In the genomic region with DNA sequence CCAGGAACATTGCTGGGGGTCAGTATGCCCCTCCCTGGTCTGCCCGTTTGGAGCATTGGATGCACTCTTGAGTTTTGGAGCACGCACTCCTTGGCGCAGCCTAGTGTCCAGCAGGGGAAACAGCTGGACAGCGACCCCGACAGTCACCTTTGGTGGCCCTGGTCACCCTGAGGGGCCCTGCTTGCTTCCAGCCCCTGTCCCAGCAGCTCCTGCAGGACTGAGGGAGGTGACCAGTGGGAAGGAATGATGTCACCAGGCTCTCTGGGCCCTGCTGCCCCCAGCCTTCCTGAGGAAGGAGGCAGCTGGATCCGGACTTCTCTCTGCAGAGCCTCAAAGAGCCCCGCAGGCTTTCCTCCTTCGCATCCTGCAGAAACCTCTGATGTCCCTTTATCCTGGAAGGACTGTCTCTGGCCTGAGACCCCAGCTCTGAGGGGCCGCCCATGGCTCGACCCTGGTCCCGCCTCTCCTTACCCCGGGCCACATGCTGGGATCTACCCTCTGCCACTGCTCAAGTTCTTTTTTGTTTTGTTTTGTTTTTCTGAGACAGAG, we compare ENCODE assay signal across 8 cellular contexts. TPM values are rescaled to one million over a fixed set of nuclear protein-coding genes. Genes with fewer than 3 reads are reported as not detected.
DNase-seq lines count a peak whose midpoint lies in the region; ATAC-seq, FAIRE-seq and TF ChIP-seq lines count a peak whose summit lies in the region.

No MANE protein-coding gene starts in this region.

- RAD21 ChIA-PET in GM12878 (lab: Charles Lee; ENCODE audit: unreplicated experiment), result interaction anchor here (1.1 to 1.5 kb wide), 3 partner anchors 24 to 42 kb away, joined by 3 to 4 read pairs (median 3); no protein-coding TSS in a partner anchor

- intact Hi-C loops in GM12878 (cut with micrococcal nuclease; ENCODE audit: unreplicated experiment), result no loop called here

- no peaks in the 10 kb centered on the region for H3K79me2 ChIP-seq in GM12878 (ENCODE audit: control insufficient read depth, insufficient read depth, low read length)

- H3K36me3 Mint-ChIP-seq in activated naive CD4-positive, alpha-beta T cell treated with anti-CD3 and anti-CD28 coated beads, Interleukin-2, amount 10 ng/mL, durations not matched to agents 7 days and 5 days, result peaks cover 5% of the 10 kb centered on the region
- H3K36me3 Mint-ChIP-seq in type B pancreatic cell, result no peaks in the 10 kb centered on the region

- H3K4me1 ChIP-seq in GM12878 (ENCODE audit: control insufficient read depth, insufficient read depth, low read length) (no peaks in the 10 kb centered on the region), liver (ENCODE audit: control insufficient read depth in 4 of 4, insufficient read depth in 4 of 4, low read length in 3 of 4) (peaks cover 0 to 10% (median 0%) of the 10 kb centered on the region in 4 donors)

- BruUV-seq in GM12878 (replicated peaks; lab: Mats Ljungman, UMichigan), result no TSS peak

- H3K27ac Mint-ChIP-seq in activated naive CD4-positive, alpha-beta T cell treated with anti-CD3 and anti-CD28 coated beads, Interleukin-2, amount 10 ng/mL, durations not matched to agents 7 days and 5 days, result peak overlapping the region; percentile 77
- no peak overlapping the region for H3K27ac Mint-ChIP-seq in type B pancreatic cell

- no peak overlapping the region for H3K4me3 ChIP-seq in GM12878
- H3K4me3 ChIP-seq in liver (ENCODE audit: low read depth in 1 of 3, low read length in 3 of 3), result no peak overlapping the region

- no peak overlapping the region for H3K4me3 Mint-ChIP-seq in activated naive CD4-positive, alpha-beta T cell treated with anti-CD3 and anti-CD28 coated beads, Interleukin-2, amount 10 ng/mL, durations not matched to agents 7 days and 5 days
- H3K4me3 Mint-ChIP-seq in type B pancreatic cell, result no peak overlapping the region

- H3K9me3 Mint-ChIP-seq in activated naive CD4-positive, alpha-beta T cell treated with anti-CD3 and anti-CD28 coated beads, Interleukin-2, amount 10 ng/mL, durations not matched to agents 7 days and 5 days, result no peaks in the 10 kb centered on the region
- no peaks in the 10 kb centered on the region for H3K9me3 Mint-ChIP-seq in type B pancreatic cell

- in situ Hi-C loops in GM12878 (cut with MboI), result no loop called here

- no peak for FAIRE-seq in GM12878 (lab: Jason Lieb, UNC)

- H3K36me3 ChIP-seq in GM12878 (ENCODE audit: control insufficient read depth in 2 of 2, insufficient read depth in 2 of 2, low read length in 1 of 2) (no peaks in the 10 kb centered on the region), liver (ENCODE audit: control insufficient read depth in 4 of 4, insufficient read depth in 3 of 4, low read depth in 1 of 4, low read length in 3 of 4) (no peaks in the 10 kb centered on the region)

- TF ChIP-seq POLR2A in GM12878 (IDR thresholded peaks at IDR 0.05; ENCODE audit: low read depth, low read length), result no peak

- H2AFZ ChIP-seq in GM12878 (ENCODE audit: control insufficient read depth, low read depth, low read length), result no peak overlapping the region

- TF ChIP-seq EP300 in GM12878 (IDR thresholded peaks at IDR 0.05; ENCODE audit: borderline replicate concordance in 1 of 2, control insufficient read depth in 1 of 2, low read depth in 2 of 2, low read length in 2 of 2), result no peak

- DNase-seq in activated naive CD4-positive, alpha-beta T cell treated with anti-CD3 and anti-CD28 coated beads, Interleukin-2, amount 10 ng/mL, durations not matched to agents 7 days and 5 days, result no peak
- DNase-seq in activated naive CD4-positive, alpha-beta T cell treated with anti-CD3 and anti-CD28 coated beads, Interleukin-2, amount 50 U/mL, for 16 hours, result no peak
- DNase-seq in GM12878 (ENCODE audit: low read depth, low spot score) (no peak), type B pancreatic cell (ENCODE audit: extremely low spot score, unreplicated experiment) (no peak), OCI-M2 (lab: John Stamatoyannopoulos, UW; ENCODE audit: unreplicated experiment) (no peak)

- peak; percentile 23 to 40 (median 38); a peak in 4 of 6 replicates for TF ChIP-seq CTCF in GM12878 (IDR thresholded peaks at IDR 0.05 in 2 of 3, conservative IDR thresholded peaks at IDR 0.05 in 1 of 3; ENCODE audit: control insufficient read depth in 2 of 3, extremely low read depth in 1 of 3, insufficient read depth in 1 of 3, low read depth in 3 of 3, low read length in 3 of 3)
- peak; percentile 15 for TF ChIP-seq CTCF in liver (IDR thresholded peaks at IDR 0.05; ENCODE audit: low read depth, low read length, missing input control)
- TF ChIP-seq CTCF in type B pancreatic cell (conservative IDR thresholded peaks at IDR 0.05), result peak; percentile 38

- CTCF ChIA-PET in activated naive CD4-positive, alpha-beta T cell treated with anti-CD3 and anti-CD28 coated beads, Interleukin-2, amount 10 ng/mL, durations not matched to agents 7 days and 5 days (lab: Charles Lee), result interaction anchor here (0.8 to 5.5 kb wide), 6 partner anchors 10 to 42 kb away, joined by 3 to 24 read pairs (median 7); no protein-coding TSS in a partner anchor
- CTCF ChIA-PET in GM12878 (lab: Yijun Ruan, JAX), result interaction anchor here (0.6 to 21.2 kb wide), 9 partner anchors 10 to 84 kb away, joined by 3 to 396 read pairs (median 5); a partner anchor contains a TSS

- SMC1A ChIA-PET in GM12878 (lab: Charles Lee; ENCODE audit: uncharacterized antibody, unreplicated experiment), result interaction anchor here (1.0 to 1.5 kb wide), 2 partner anchors 10 to 23 kb away, joined by 4 read pairs; a partner anchor contains a TSS

- H3K9ac ChIP-seq in GM12878 (ENCODE audit: control insufficient read depth, insufficient read depth, low read length) (no peak overlapping the region), liver (ENCODE audit: low read depth in 1 of 2, low read length in 2 of 2) (no peak overlapping the region)

- peak; percentile 73 for ATAC-seq in GM12878
- no peak for ATAC-seq in HG03175 (IDR thresholded peaks at IDR 0.05; ENCODE audit: unreplicated experiment)
- ATAC-seq in HG02884 (IDR thresholded peaks at IDR 0.05; ENCODE audit: unreplicated experiment), result no peak

- H3K9me3 ChIP-seq in GM12878 (replicated peaks; ENCODE audit: control insufficient read depth, insufficient read depth, low read length), result no peaks in the 10 kb centered on the region
- no peaks in the 10 kb centered on the region for H3K9me3 ChIP-seq in liver (ENCODE audit: control insufficient read depth in 4 of 4, low read length in 3 of 4)

- H3K27me3 ChIP-seq in GM12878 (replicated peaks in 1 of 2; ENCODE audit: control insufficient read depth in 2 of 2, insufficient read depth in 2 of 2, low read length in 1 of 2) (no peaks in the 10 kb centered on the region), liver (ENCODE audit: control insufficient read depth in 4 of 4, insufficient read depth in 4 of 4, low read length in 3 of 4) (no peaks in the 10 kb centered on the region)

- no peaks in the 10 kb centered on the region for H4K20me1 ChIP-seq in GM12878 (ENCODE audit: control insufficient read depth, insufficient read depth)

- no peak overlapping the region for H3K4me2 ChIP-seq in GM12878 (ENCODE audit: control insufficient read depth, insufficient read depth)

- 66% methylated on average over 12 of the region's 12 CpGs for WGBS in GM12878 (ENCODE audit: insufficient coverage, insufficient replicate concordance, low lambda C conversion rate, missing lambda C conversion rate)
- 68% methylated on average over 12 of the region's 12 CpGs for WGBS in liver

- POLR2A ChIA-PET in GM12878 (lab: Charles Lee), result interaction anchor here (1.0 kb wide), 1 partner anchor 12 kb away, joined by 3 read pairs; no protein-coding TSS in a partner anchor

- H3K27me3 Mint-ChIP-seq in activated naive CD4-positive, alpha-beta T cell treated with anti-CD3 and anti-CD28 coated beads, Interleukin-2, amount 10 ng/mL, durations not matched to agents 7 days and 5 days, result peaks cover 4% of the 10 kb centered on the region
- H3K27me3 Mint-ChIP-seq in type B pancreatic cell, result no peaks in the 10 kb centered on the region

- H3K4me1 Mint-ChIP-seq in activated naive CD4-positive, alpha-beta T cell treated with anti-CD3 and anti-CD28 coated beads, Interleukin-2, amount 10 ng/mL, durations not matched to agents 7 days and 5 days, result peaks cover 66% of the 10 kb centered on the region
- peaks cover 14% of the 10 kb centered on the region for H3K4me1 Mint-ChIP-seq in type B pancreatic cell (ENCODE audit: unreplicated experiment)

- TF ChIP-seq RAD21 in GM12878 (IDR thresholded peaks at IDR 0.05; ENCODE audit: insufficient read depth, low read depth, low read length) (0 out of 2 replicates have a peak, but pooled peaks have one; percentile 26), liver (IDR thresholded peaks at IDR 0.05) (peak in 1 of 2 donors; percentile 59)

- H3K27ac ChIP-seq in GM12878 (ENCODE audit: control insufficient read depth, insufficient read depth) (no peak overlapping the region), liver (ENCODE audit: low read depth in 1 of 2, low read length in 2 of 2) (peak overlapping the region; percentile 48 to 63)

RNA-seq across cellular contexts. Expression of a gene that starts 11.8 kb away (rescaled TPM):
- 0.22 TPM in 1 of 2 replicates, not detected in the other for total RNA-seq in GM12878 (2013; cell fraction: nucleolus; rRNA removed)
- total RNA-seq in GM12878 (2014; rRNA removed) (0.06 TPM in 1 of 2 replicates, not detected in the other), GM12878 (2014; rRNA removed; fragmentation: Illumina TruSeq; extraction: Trizol) (not detected in 2 replicates), GM12878 (2021) (not detected in 2 replicates), liver (not detected), type B pancreatic cell (ENCODE audit: low replicate concordance) (not detected in 2 replicates)
- polyA plus RNA-seq in GM12878 (2011; ENCODE audit: low read depth), result not detected
- polyA plus RNA-seq in GM12878 (2011; rRNA removed) (not detected in 2 replicates), GM12878 (2014; fragmentation: Illumina TruSeq; extraction: Trizol) (not detected in 2 replicates), GM12878 (2014; fragmentation: Nextera tagmentation; extraction: Ambion mirVana) (not detected), GM12878 (2014; rRNA removed) (0.06 TPM in 1 of 2 replicates, not detected in the other), GM12878 (2016; fragmentation: Nextera tagmentation; extraction: Ambion mirVana) (under 1 TPM in 1 of 2 experiments, not detected in 1; 0.33 TPM), liver (not detected)
- polyA plus RNA-seq in GM12878 (2011; cell fraction: cytosol; rRNA removed), result 0.01 and 0.05 TPM in 2 replicates
- 0.07 and 0.15 TPM in 2 replicates for polyA plus RNA-seq in GM12878 (2011; cell fraction: nucleus; rRNA removed)
- 0.06 TPM in 1 of 2 replicates, not detected in the other for polyA plus RNA-seq in GM12878 (2012)
- polyA minus RNA-seq in GM12878 (2011; rRNA and poly(A)+ RNA removed), result not detected in 2 replicates
- polyA minus RNA-seq in GM12878 (2011; cell fraction: cytosol; rRNA and poly(A)+ RNA removed), result not detected in 2 replicates
- not detected in 2 replicates for polyA minus RNA-seq in GM12878 (2011; cell fraction: nucleus; rRNA and poly(A)+ RNA removed)

RNA-seq across cellular contexts. Expression of a gene that starts 21.9 kb away (rescaled TPM):
- total RNA-seq in GM12878 (2013; cell fraction: nucleolus; rRNA removed), result 76.5 and 84.9 TPM in 2 replicates
- 61.5 and 70.0 TPM in 2 replicates for total RNA-seq in GM12878 (2014; rRNA removed)
- 25.8 and 27.0 TPM in 2 replicates for total RNA-seq in GM12878 (2014; rRNA removed; fragmentation: Illumina TruSeq; extraction: Trizol)
- total RNA-seq in GM12878 (2021), result 69.5 and 72.6 TPM in 2 replicates
- 89.9 TPM for polyA plus RNA-seq in GM12878 (2011; ENCODE audit: low read depth)
- 92.5 and 122 TPM in 2 replicates for polyA plus RNA-seq in GM12878 (2011; rRNA removed)
- 206 and 287 TPM in 2 replicates for polyA plus RNA-seq in GM12878 (2011; cell fraction: cytosol; rRNA removed)
- polyA plus RNA-seq in GM12878 (2011; cell fraction: nucleus; rRNA removed), result 208 and 325 TPM in 2 replicates
- 178 and 191 TPM in 2 replicates for polyA plus RNA-seq in GM12878 (2012)
- 30.5 and 54.4 TPM in 2 replicates for polyA plus RNA-seq in GM12878 (2014; fragmentation: Illumina TruSeq; extraction: Trizol)
- 10 to 100 TPM; 44.8 to 49.3 TPM for polyA plus RNA-seq in GM12878 (2014; fragmentation: Nextera tagmentation; extraction: Ambion mirVana)
- 74.1 and 82.0 TPM in 2 replicates for polyA plus RNA-seq in GM12878 (2014; rRNA removed)
- 10 to 100 TPM; 51.1 to 57.2 TPM for polyA plus RNA-seq in GM12878 (2016; fragmentation: Nextera tagmentation; extraction: Ambion mirVana)
- polyA minus RNA-seq in GM12878 (2011; rRNA and poly(A)+ RNA removed), result 37.9 and 97.9 TPM in 2 replicates
- polyA minus RNA-seq in GM12878 (2011; cell fraction: cytosol; rRNA and poly(A)+ RNA removed), result 52.2 and 53.5 TPM in 2 replicates
- polyA minus RNA-seq in GM12878 (2011; cell fraction: nucleus; rRNA and poly(A)+ RNA removed), result 55.2 and 62.4 TPM in 2 replicates
- total RNA-seq in liver, result 100 to 1,000 TPM in 1 of 2 donors, 1 to 10 TPM in 1; 8.6 to 328 TPM
- polyA plus RNA-seq in liver, result 100 to 1,000 TPM in 1 of 2 donors, 10 to 100 TPM in 1; 93.4 to 300 TPM
- 12.7 and 44.1 TPM in 2 replicates for total RNA-seq in type B pancreatic cell (ENCODE audit: low replicate concordance)

RNA-seq across cellular contexts. Expression of a gene that starts 25.1 kb away (rescaled TPM):
- total RNA-seq in GM12878 (2013; cell fraction: nucleolus; rRNA removed), result 3.2 and 4.8 TPM in 2 replicates
- total RNA-seq in GM12878 (2014; rRNA removed) (0.71 and 0.90 TPM in 2 replicates), GM12878 (2014; rRNA removed; fragmentation: Illumina TruSeq; extraction: Trizol) (0.32 and 0.63 TPM in 2 replicates), GM12878 (2021) (1.2 and 1.5 TPM in 2 replicates), liver (1 to 10 TPM; 4.1 to 6.9 TPM), type B pancreatic cell (ENCODE audit: low replicate concordance) (15.0 and 18.2 TPM in 2 replicates)
- polyA plus RNA-seq in GM12878 (2011; ENCODE audit: low read depth), result 0.38 TPM
- polyA plus RNA-seq in GM12878 (2011; rRNA removed) (0.29 and 0.67 TPM in 2 replicates), GM12878 (2014; fragmentation: Illumina TruSeq; extraction: Trizol) (0.26 TPM in 1 of 2 replicates, not detected in the other), GM12878 (2014; fragmentation: Nextera tagmentation; extraction: Ambion mirVana) (not detected), GM12878 (2014; rRNA removed) (0.95 and 1.00 TPM in 2 replicates), GM12878 (2016; fragmentation: Nextera tagmentation; extraction: Ambion mirVana) (1 to 10 TPM in 1 of 2 experiments, under 1 TPM in 1; 0.58 to 1.1 TPM), liver (1 to 10 TPM; 2.0 to 5.9 TPM)
- polyA plus RNA-seq in GM12878 (2011; cell fraction: cytosol; rRNA removed), result 1.1 and 1.9 TPM in 2 replicates
- 2.0 and 2.8 TPM in 2 replicates for polyA plus RNA-seq in GM12878 (2011; cell fraction: nucleus; rRNA removed)
- 1.8 TPM in 2 replicates for polyA plus RNA-seq in GM12878 (2012)
- 0.51 and 1.5 TPM in 2 replicates for polyA minus RNA-seq in GM12878 (2011; rRNA and poly(A)+ RNA removed)
- polyA minus RNA-seq in GM12878 (2011; cell fraction: cytosol; rRNA and poly(A)+ RNA removed), result 0.53 and 1.0 TPM in 2 replicates
- 0.57 and 0.73 TPM in 2 replicates for polyA minus RNA-seq in GM12878 (2011; cell fraction: nucleus; rRNA and poly(A)+ RNA removed)

RNA-seq across cellular contexts. Expression of a gene that starts 41.0 kb away (rescaled TPM):
- total RNA-seq in GM12878 (2013; cell fraction: nucleolus; rRNA removed), result 0.19 and 0.24 TPM in 2 replicates
- 0.11 and 0.33 TPM in 2 replicates for total RNA-seq in GM12878 (2014; rRNA removed)
- total RNA-seq in GM12878 (2014; rRNA removed; fragmentation: Illumina TruSeq; extraction: Trizol), result 0.18 and 0.31 TPM in 2 replicates
- total RNA-seq in GM12878 (2021), result 0.31 and 0.35 TPM in 2 replicates
- not detected for polyA plus RNA-seq in GM12878 (2011; ENCODE audit: low read depth)
- 0.01 and 0.03 TPM in 2 replicates for polyA plus RNA-seq in GM12878 (2011; rRNA removed)
- polyA plus RNA-seq in GM12878 (2011; cell fraction: cytosol; rRNA removed), result 0.01 and 0.05 TPM in 2 replicates
- 0.42 and 0.53 TPM in 2 replicates for polyA plus RNA-seq in GM12878 (2011; cell fraction: nucleus; rRNA removed)
- polyA plus RNA-seq in GM12878 (2012), result 0.83 and 1.1 TPM in 2 replicates
- 0.06 TPM in 1 of 2 replicates, not detected in the other for polyA plus RNA-seq in GM12878 (2014; fragmentation: Illumina TruSeq; extraction: Trizol)
- polyA plus RNA-seq in GM12878 (2014; fragmentation: Nextera tagmentation; extraction: Ambion mirVana), result under 1 TPM in 1 of 2 experiments, not detected in 1; 0.04 TPM
- polyA plus RNA-seq in GM12878 (2014; rRNA removed), result 0.35 and 0.39 TPM in 2 replicates
- polyA plus RNA-seq in GM12878 (2016; fragmentation: Nextera tagmentation; extraction: Ambion mirVana), result under 1 TPM; 0.13 to 0.36 TPM
- 0.07 and 0.67 TPM in 2 replicates for polyA minus RNA-seq in GM12878 (2011; rRNA and poly(A)+ RNA removed)
- polyA minus RNA-seq in GM12878 (2011; cell fraction: cytosol; rRNA and poly(A)+ RNA removed), result 0.27 TPM in 1 of 2 replicates, not detected in the other
- 0.60 and 0.67 TPM in 2 replicates for polyA minus RNA-seq in GM12878 (2011; cell fraction: nucleus; rRNA and poly(A)+ RNA removed)
- total RNA-seq in liver, result 1 to 10 TPM in 1 of 2 donors, under 1 TPM in 1; 0.47 to 2.7 TPM
- 1 to 10 TPM in 1 of 2 donors, under 1 TPM in 1; 0.57 to 1.3 TPM for polyA plus RNA-seq in liver
- 0.14 TPM in 2 replicates for total RNA-seq in type B pancreatic cell (ENCODE audit: low replicate concordance)

RNA-seq across cellular contexts. Expression of a gene that starts 47.5 kb away (rescaled TPM):
- total RNA-seq in GM12878 (2013; cell fraction: nucleolus; rRNA removed), result 2.7 and 6.1 TPM in 2 replicates
- total RNA-seq in GM12878 (2014; rRNA removed) (1.1 TPM in 2 replicates), GM12878 (2014; rRNA removed; fragmentation: Illumina TruSeq; extraction: Trizol) (0.83 and 1.2 TPM in 2 replicates), GM12878 (2021) (7.2 and 9.4 TPM in 2 replicates), liver (1 to 10 TPM; 1.9 to 4.5 TPM), type B pancreatic cell (ENCODE audit: low replicate concordance) (11.6 and 13.3 TPM in 2 replicates)
- polyA plus RNA-seq in GM12878 (2011; ENCODE audit: low read depth), result 2.1 TPM
- polyA plus RNA-seq in GM12878 (2011; rRNA removed) (0.13 and 0.53 TPM in 2 replicates), GM12878 (2014; fragmentation: Illumina TruSeq; extraction: Trizol) (0.22 and 0.91 TPM in 2 replicates), GM12878 (2014; fragmentation: Nextera tagmentation; extraction: Ambion mirVana) (under 1 TPM; 0.55 to 0.58 TPM), GM12878 (2014; rRNA removed) (3.1 and 3.2 TPM in 2 replicates), GM12878 (2016; fragmentation: Nextera tagmentation; extraction: Ambion mirVana) (1 to 10 TPM; 3.4 to 4.8 TPM), liver (1 to 10 TPM in 1 of 2 donors, under 1 TPM in 1; 0.56 to 1.6 TPM)
- 0.73 and 1.0 TPM in 2 replicates for polyA plus RNA-seq in GM12878 (2011; cell fraction: cytosol; rRNA removed)
- 2.0 and 3.8 TPM in 2 replicates for polyA plus RNA-seq in GM12878 (2011; cell fraction: nucleus; rRNA removed)
- polyA plus RNA-seq in GM12878 (2012), result 4.8 and 5.3 TPM in 2 replicates
- polyA minus RNA-seq in GM12878 (2011; rRNA and poly(A)+ RNA removed), result 0.88 and 1.6 TPM in 2 replicates
- 1.2 and 1.9 TPM in 2 replicates for polyA minus RNA-seq in GM12878 (2011; cell fraction: cytosol; rRNA and poly(A)+ RNA removed)
- polyA minus RNA-seq in GM12878 (2011; cell fraction: nucleus; rRNA and poly(A)+ RNA removed), result 1.1 and 2.1 TPM in 2 replicates
